In the genomic region with DNA sequence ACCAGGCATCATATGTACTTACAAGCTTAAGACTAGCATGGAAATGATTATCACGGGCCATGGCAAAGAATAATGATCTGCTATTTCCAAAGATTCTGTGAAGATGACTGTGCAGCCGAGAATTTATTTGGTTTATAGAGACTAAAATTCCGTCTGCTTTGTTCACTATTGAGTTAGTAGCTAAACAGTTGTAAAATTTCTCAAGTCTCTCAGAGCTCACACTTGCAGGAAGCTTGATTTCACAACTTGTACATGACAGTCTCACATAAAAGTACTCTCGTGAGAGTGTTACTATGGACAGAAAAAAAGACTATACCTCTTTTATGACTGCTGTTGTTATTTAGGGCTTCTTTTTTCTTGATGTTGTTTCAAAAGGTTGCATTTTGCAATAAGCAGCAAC, we compare ENCODE assay signal across 1 cellular context.
TF ChIP-seq lines count a peak whose summit lies in the region.

No MANE protein-coding gene starts in this region.

TF ChIP-seq in HepG2, 621 proteins besides CTCF, POLR2A, EP300 and RAD21:
- TF ChIP-seq ZNF337 (CRISPR knock-in tag; IDR thresholded peaks at IDR 0.05; ENCODE audit: borderline replicate concordance, low read depth) = no peak
- no peak for TF ChIP-seq BCLAF1 (IDR thresholded peaks at IDR 0.05)
- no peak for TF ChIP-seq KMT2B (CRISPR knock-in tag; IDR thresholded peaks at IDR 0.05)
- no peak for TF ChIP-seq SRSF4 (IDR thresholded peaks at IDR 0.05; ENCODE audit: low read depth, low read length, poor library complexity, severe bottlenecking)
- TF ChIP-seq CBX1 (IDR thresholded peaks at IDR 0.05; ENCODE audit: low read depth) = no peak
- no peak for TF ChIP-seq RERE (CRISPR knock-in tag; IDR thresholded peaks at IDR 0.05; ENCODE audit: low read depth)
- no peak for TF ChIP-seq SOX5 (CRISPR knock-in tag; IDR thresholded peaks at IDR 0.05; ENCODE audit: borderline replicate concordance)
- no peak for TF ChIP-seq KAT7 (CRISPR knock-in tag; IDR thresholded peaks at IDR 0.05; ENCODE audit: borderline replicate concordance)
- TF ChIP-seq, protein P1, sequence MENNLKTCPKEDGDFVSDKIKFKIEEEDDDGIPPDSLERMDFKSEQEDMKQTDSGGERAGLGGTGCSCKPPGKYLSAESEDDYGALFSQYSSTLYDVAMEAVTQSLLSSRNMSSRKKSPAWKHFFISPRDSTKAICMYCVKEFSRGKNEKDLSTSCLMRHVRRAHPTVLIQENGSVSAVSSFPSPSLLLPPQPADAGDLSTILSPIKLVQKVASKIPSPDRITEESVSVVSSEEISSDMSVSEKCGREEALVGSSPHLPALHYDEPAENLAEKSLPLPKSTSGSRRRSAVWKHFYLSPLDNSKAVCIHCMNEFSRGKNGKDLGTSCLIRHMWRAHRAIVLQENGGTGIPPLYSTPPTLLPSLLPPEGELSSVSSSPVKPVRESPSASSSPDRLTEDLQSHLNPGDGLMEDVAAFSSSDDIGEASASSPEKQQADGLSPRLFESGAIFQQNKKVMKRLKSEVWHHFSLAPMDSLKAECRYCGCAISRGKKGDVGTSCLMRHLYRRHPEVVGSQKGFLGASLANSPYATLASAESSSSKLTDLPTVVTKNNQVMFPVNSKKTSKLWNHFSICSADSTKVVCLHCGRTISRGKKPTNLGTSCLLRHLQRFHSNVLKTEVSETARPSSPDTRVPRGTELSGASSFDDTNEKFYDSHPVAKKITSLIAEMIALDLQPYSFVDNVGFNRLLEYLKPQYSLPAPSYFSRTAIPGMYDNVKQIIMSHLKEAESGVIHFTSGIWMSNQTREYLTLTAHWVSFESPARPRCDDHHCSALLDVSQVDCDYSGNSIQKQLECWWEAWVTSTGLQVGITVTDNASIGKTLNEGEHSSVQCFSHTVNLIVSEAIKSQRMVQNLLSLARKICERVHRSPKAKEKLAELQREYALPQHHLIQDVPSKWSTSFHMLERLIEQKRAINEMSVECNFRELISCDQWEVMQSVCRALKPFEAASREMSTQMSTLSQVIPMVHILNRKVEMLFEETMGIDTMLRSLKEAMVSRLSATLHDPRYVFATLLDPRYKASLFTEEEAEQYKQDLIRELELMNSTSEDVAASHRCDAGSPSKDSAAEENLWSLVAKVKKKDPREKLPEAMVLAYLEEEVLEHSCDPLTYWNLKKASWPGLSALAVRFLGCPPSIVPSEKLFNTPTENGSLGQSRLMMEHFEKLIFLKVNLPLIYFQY (CRISPR knock-in tag; IDR thresholded peaks at IDR 0.05; ENCODE audit: borderline replicate concordance) = no peak
- TF ChIP-seq ATF7 (IDR thresholded peaks at IDR 0.05) = no peak
- TF ChIP-seq ATF7 (CRISPR knock-in tag; IDR thresholded peaks at IDR 0.05) = no peak
- TF ChIP-seq ZNF589 (CRISPR knock-in tag; conservative IDR thresholded peaks at IDR 0.05) = no peak
- TF ChIP-seq TFE3 (CRISPR knock-in tag; IDR thresholded peaks at IDR 0.05) = no peak
- no peak for TF ChIP-seq RXRA (CRISPR knock-in tag; IDR thresholded peaks at IDR 0.05)
- no peak for TF ChIP-seq ZBTB33 (CRISPR knock-in tag; IDR thresholded peaks at IDR 0.05)
- TF ChIP-seq ZNF282 (IDR thresholded peaks at IDR 0.05; ENCODE audit: partially characterized antibody) = no peak
- no peak for TF ChIP-seq MLLT10 (CRISPR knock-in tag; IDR thresholded peaks at IDR 0.05)
